In genomic region chr3:140529096-140529495, GRCh38 we compare ENCODE assay signal across 12 cellular contexts.
DNase-seq lines count a peak whose midpoint lies in the region; ATAC-seq and TF ChIP-seq lines count a peak whose summit lies in the region.
"Had no signal": no experiment of that assay in that cellular context is flagged by ENCODE, and none has a peak within 500 bp of the region (broad histone marks: within the 10 kb centered on the region; RNA-seq: fewer than 3 reads in every experiment).

No MANE protein-coding gene starts in this region.

- H3K4me3 ChIP-seq in AG10803 (ENCODE audit: low read length) (no peak overlapping the region), mammary epithelial cell (replicated peaks in 1 of 3; ENCODE audit: insufficient read depth in 1 of 3, low read depth in 2 of 3, low read length in 3 of 3) (no peak overlapping the region), mesendoderm (ENCODE audit: low read length) (no peak overlapping the region)
- H3K4me3 ChIP-seq: BLaER1 had no signal

- no peak overlapping the region for H3K9ac ChIP-seq in mammary epithelial cell (ENCODE audit: insufficient read depth, low read length)
- H3K9ac ChIP-seq in mesendoderm (ENCODE audit: low read length) = no peak overlapping the region
- H3K9ac ChIP-seq: BLaER1 had no signal

- DNase-seq in AG10803 (ENCODE audit: low read depth) (peak; percentile 4), LHCN-M2 (ENCODE audit: low read depth) (peak; percentile 98), mammary epithelial cell (peak; percentile 99), mesendoderm (peak; percentile 35), occipital lobe (lab: John Stamatoyannopoulos, UW) (no peak), DMS53 (lab: John Stamatoyannopoulos, UW) (no peak), DMS79 treated with DMSO at 0.1 percent for 48 hours (lab: John Stamatoyannopoulos, UW) (no peak)
- DNase-seq: activated CD4-positive, alpha-beta T cell treated with anti-CD3 and anti-CD28 coated beads, Interleukin-2, amount 50 U/mL, for 1 hour; central memory CD4-positive, alpha-beta T cell; Karpas-422 had no signal

- H3K79me2 ChIP-seq in mammary epithelial cell (ENCODE audit: insufficient read depth, low read length) (no peaks in the 10 kb centered on the region), mesendoderm (ENCODE audit: control insufficient read depth, insufficient read depth, low read length) (no peaks in the 10 kb centered on the region)

- H2AFZ ChIP-seq in mammary epithelial cell (ENCODE audit: low read depth, low read length) = no peak overlapping the region

- no peak overlapping the region for H3K23ac ChIP-seq in mesendoderm (ENCODE audit: low read length)

- no peaks in the 10 kb centered on the region for H4K20me1 ChIP-seq in mammary epithelial cell (ENCODE audit: insufficient read depth, low read length)
- H4K20me1 ChIP-seq: BLaER1 had no signal

- intact Hi-C loops in mammary epithelial cell (cut with micrococcal nuclease) = loop anchor here (1.0 kb wide), 1 partner anchor 40 kb away; no protein-coding TSS in a partner anchor

- CTCF ChIA-PET in mammary epithelial cell (lab: Charles Lee; ENCODE audit: low non-redundant PET) = no interaction called here

- in situ Hi-C loops in mammary epithelial cell (cut with MboI; ENCODE audit: low sequenced_read_pairs in 2 of 2) = no loop called here

- H3K9me3 ChIP-seq in mammary epithelial cell (replicated peaks; ENCODE audit: insufficient read depth, low read length) = no peaks in the 10 kb centered on the region
- H3K9me3 ChIP-seq: BLaER1 had no signal

- WGBS in mammary epithelial cell (ENCODE audit: low coverage, missing lambda C conversion rate) = 3% methylated on average over 5 of the region's 5 CpGs
- WGBS in mesendoderm (ENCODE audit: extremely low coverage, insufficient coverage, low lambda C conversion rate) = no CpG with 5 or more reads among the region's 5 CpGs

- H3K18ac ChIP-seq in mesendoderm (ENCODE audit: low read length) = no peak overlapping the region

- H4K5ac ChIP-seq in mesendoderm (ENCODE audit: low read length) = no peak overlapping the region

- H3K56ac ChIP-seq in mesendoderm (ENCODE audit: low read length) = no peak overlapping the region

- ATAC-seq in HG02840 (IDR thresholded peaks at IDR 0.05; ENCODE audit: low FRiP score, unreplicated experiment) = no peak

- peak overlapping the region; percentile 68 for H3K27ac ChIP-seq in mammary epithelial cell (ENCODE audit: insufficient read depth, low read depth, low read length)
- H3K27ac ChIP-seq in mesendoderm (ENCODE audit: low read depth, low read length) = no peak overlapping the region
- H3K27ac ChIP-seq: BLaER1 had no signal

- H3K79me1 ChIP-seq in mesendoderm (ENCODE audit: low read length) = no peaks in the 10 kb centered on the region

- H3K4me1 ChIP-seq in mammary epithelial cell (ENCODE audit: insufficient read depth, low read length) (peaks cover 34% of the 10 kb centered on the region), mesendoderm (ENCODE audit: control insufficient read depth, low read depth, low read length) (no peaks in the 10 kb centered on the region)
- H3K4me1 ChIP-seq: BLaER1 had no signal

- TF ChIP-seq CTCF in AG10803 (conservative IDR thresholded peaks at IDR 0.05; ENCODE audit: low read length) (no peak), mammary epithelial cell (conservative IDR thresholded peaks at IDR 0.05 in 1 of 2, IDR thresholded peaks at IDR 0.05 in 1 of 2; ENCODE audit: extremely low read depth in 1 of 2, insufficient read depth in 1 of 2, low read depth in 1 of 2, low read length in 2 of 2) (no peak)

- dilution Hi-C loops in mammary epithelial cell (cut with HindIII; ENCODE audit: low sequenced_read_pairs) = no loop called here

- no peak overlapping the region for H3K4ac ChIP-seq in mesendoderm (ENCODE audit: low read depth, low read length)

- no peak overlapping the region for H2BK5ac ChIP-seq in mesendoderm (ENCODE audit: low read length)

- H3K36me3 ChIP-seq in mammary epithelial cell (ENCODE audit: insufficient read depth, low read length) = no peaks in the 10 kb centered on the region
- H3K36me3 ChIP-seq in mesendoderm (ENCODE audit: control insufficient read depth, insufficient read depth, low read length) = no peaks in the 10 kb centered on the region
- H3K36me3 ChIP-seq: BLaER1 had no signal

- no peaks in the 10 kb centered on the region for H3K27me3 ChIP-seq in mammary epithelial cell (ENCODE audit: insufficient read depth, low read length)
- no peaks in the 10 kb centered on the region for H3K27me3 ChIP-seq in mesendoderm (ENCODE audit: insufficient read depth, low read length, poor library complexity)
- H3K27me3 ChIP-seq: BLaER1 had no signal

- no TSS peak for BruUV-seq in mammary epithelial cell (replicated peaks; lab: Mats Ljungman, UMichigan)

- H2BK120ac ChIP-seq in mesendoderm (ENCODE audit: low read depth, low read length) = no peak overlapping the region

- H2BK15ac ChIP-seq in mesendoderm (replicated peaks; ENCODE audit: low read depth) = no peak overlapping the region

- no peak overlapping the region for H4K8ac ChIP-seq in mesendoderm (ENCODE audit: low read depth, low read length)

- H2AK5ac ChIP-seq in mesendoderm (ENCODE audit: low read length) = no peak overlapping the region

- H3K4me2 ChIP-seq in mammary epithelial cell (ENCODE audit: insufficient read depth, low read depth, low read length) = peak overlapping the region; percentile 63
- H3K4me2 ChIP-seq in mesendoderm (ENCODE audit: low read length) = no peak overlapping the region
- H3K4me2 ChIP-seq: BLaER1 had no signal

Comparison
In these comparisons a context has a peak if more than half of its experiments do, and no peak if none do; other contexts are left out.
1. DNase-seq: peak in AG10803 (single experiment), LHCN-M2 (single experiment), mammary epithelial cell (single experiment) and mesendoderm (single experiment); none in occipital lobe (single experiment), DMS53 (single experiment) and DMS79 treated with DMSO at 0.1 percent for 48 hours (single experiment).